ENCODE assay signal across 1 cellular context in the genomic region with DNA sequence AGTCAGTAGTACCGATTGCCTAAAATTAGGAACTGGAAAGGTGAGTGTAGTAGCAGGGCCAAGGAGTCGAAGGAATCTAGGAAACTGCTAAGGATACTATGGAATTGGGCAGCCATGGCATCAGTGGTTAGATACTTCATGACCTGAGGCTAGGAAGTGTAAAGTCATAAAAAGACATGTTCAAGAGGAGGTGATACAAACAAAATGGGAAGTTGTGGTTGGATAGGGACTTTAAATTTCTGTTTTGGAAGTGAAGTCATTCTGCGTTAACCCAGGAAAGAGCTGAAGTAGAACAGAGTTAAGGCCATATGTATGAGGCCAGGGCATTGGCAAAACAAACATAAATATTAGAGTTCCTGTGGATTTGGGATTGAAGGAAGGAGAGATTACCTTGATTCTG.
TF ChIP-seq lines count a peak whose summit lies in the region.

No MANE protein-coding gene starts in this region.

TF ChIP-seq in GM23338, 12 proteins besides CTCF, POLR2A, EP300 and RAD21 (continued from another document):
- TF ChIP-seq, protein P1, sequence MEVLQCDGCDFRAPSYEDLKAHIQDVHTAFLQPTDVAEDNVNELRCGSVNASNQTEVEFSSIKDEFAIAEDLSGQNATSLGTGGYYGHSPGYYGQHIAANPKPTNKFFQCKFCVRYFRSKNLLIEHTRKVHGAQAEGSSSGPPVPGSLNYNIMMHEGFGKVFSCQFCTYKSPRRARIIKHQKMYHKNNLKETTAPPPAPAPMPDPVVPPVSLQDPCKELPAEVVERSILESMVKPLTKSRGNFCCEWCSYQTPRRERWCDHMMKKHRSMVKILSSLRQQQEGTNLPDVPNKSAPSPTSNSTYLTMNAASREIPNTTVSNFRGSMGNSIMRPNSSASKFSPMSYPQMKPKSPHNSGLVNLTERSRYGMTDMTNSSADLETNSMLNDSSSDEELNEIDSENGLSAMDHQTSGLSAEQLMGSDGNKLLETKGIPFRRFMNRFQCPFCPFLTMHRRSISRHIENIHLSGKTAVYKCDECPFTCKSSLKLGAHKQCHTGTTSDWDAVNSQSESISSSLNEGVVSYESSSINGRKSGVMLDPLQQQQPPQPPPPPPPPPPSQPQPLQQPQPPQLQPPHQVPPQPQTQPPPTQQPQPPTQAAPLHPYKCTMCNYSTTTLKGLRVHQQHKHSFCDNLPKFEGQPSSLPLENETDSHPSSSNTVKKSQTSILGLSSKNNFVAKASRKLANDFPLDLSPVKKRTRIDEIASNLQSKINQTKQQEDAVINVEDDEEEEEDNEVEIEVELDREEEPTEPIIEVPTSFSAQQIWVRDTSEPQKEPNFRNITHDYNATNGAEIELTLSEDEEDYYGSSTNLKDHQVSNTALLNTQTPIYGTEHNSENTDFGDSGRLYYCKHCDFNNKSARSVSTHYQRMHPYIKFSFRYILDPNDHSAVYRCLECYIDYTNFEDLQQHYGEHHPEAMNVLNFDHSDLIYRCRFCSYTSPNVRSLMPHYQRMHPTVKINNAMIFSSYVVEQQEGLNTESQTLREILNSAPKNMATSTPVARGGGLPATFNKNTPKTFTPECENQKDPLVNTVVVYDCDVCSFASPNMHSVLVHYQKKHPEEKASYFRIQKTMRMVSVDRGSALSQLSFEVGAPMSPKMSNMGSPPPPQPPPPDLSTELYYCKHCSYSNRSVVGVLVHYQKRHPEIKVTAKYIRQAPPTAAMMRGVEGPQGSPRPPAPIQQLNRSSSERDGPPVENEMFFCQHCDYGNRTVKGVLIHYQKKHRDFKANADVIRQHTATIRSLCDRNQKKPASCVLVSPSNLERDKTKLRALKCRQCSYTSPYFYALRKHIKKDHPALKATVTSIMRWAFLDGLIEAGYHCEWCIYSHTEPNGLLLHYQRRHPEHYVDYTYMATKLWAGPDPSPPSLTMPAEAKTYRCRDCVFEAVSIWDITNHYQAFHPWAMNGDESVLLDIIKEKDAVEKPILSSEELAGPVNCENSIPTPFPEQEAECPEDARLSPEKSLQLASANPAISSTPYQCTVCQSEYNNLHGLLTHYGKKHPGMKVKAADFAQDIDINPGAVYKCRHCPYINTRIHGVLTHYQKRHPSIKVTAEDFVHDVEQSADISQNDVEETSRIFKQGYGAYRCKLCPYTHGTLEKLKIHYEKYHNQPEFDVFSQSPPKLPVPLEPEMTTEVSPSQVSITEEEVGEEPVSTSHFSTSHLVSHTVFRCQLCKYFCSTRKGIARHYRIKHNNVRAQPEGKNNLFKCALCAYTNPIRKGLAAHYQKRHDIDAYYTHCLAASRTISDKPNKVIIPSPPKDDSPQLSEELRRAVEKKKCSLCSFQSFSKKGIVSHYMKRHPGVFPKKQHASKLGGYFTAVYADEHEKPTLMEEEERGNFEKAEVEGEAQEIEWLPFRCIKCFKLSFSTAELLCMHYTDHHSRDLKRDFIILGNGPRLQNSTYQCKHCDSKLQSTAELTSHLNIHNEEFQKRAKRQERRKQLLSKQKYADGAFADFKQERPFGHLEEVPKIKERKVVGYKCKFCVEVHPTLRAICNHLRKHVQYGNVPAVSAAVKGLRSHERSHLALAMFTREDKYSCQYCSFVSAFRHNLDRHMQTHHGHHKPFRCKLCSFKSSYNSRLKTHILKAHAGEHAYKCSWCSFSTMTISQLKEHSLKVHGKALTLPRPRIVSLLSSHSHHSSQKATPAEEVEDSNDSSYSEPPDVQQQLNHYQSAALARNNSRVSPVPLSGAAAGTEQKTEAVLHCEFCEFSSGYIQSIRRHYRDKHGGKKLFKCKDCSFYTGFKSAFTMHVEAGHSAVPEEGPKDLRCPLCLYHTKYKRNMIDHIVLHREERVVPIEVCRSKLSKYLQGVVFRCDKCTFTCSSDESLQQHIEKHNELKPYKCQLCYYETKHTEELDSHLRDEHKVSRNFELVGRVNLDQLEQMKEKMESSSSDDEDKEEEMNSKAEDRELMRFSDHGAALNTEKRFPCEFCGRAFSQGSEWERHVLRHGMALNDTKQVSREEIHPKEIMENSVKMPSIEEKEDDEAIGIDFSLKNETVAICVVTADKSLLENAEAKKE (CRISPR knock-in tag; IDR thresholded peaks at IDR 0.05), result no peak
- TF ChIP-seq EZH2 (IDR thresholded peaks at IDR 0.05; ENCODE audit: low read depth, unreplicated experiment), result no peak
- no peak for TF ChIP-seq STAT1 (IDR thresholded peaks at IDR 0.05; ENCODE audit: unreplicated experiment)
- TF ChIP-seq EZH2phosphoT487 (IDR thresholded peaks at IDR 0.05; ENCODE audit: unreplicated experiment), result no peak
- no peak for TF ChIP-seq REST (IDR thresholded peaks at IDR 0.05; ENCODE audit: unreplicated experiment)
- TF ChIP-seq JUNB (IDR thresholded peaks at IDR 0.05; ENCODE audit: unreplicated experiment), result no peak
- TF ChIP-seq POLR2AphosphoS5 (IDR thresholded peaks at IDR 0.05; ENCODE audit: low read depth), result no peak
- TF ChIP-seq ZNF331 (CRISPR knock-in tag; IDR thresholded peaks at IDR 0.05; ENCODE audit: low read depth), result no peak
- TF ChIP-seq CREB1 (CRISPR knock-in tag; IDR thresholded peaks at IDR 0.05; ENCODE audit: low read depth), result no peak
TF ChIP-seq in GM23338: peak in this region for 0.
